Comparison of ENCODE assay signal across 9 cellular contexts in the genomic region with DNA sequence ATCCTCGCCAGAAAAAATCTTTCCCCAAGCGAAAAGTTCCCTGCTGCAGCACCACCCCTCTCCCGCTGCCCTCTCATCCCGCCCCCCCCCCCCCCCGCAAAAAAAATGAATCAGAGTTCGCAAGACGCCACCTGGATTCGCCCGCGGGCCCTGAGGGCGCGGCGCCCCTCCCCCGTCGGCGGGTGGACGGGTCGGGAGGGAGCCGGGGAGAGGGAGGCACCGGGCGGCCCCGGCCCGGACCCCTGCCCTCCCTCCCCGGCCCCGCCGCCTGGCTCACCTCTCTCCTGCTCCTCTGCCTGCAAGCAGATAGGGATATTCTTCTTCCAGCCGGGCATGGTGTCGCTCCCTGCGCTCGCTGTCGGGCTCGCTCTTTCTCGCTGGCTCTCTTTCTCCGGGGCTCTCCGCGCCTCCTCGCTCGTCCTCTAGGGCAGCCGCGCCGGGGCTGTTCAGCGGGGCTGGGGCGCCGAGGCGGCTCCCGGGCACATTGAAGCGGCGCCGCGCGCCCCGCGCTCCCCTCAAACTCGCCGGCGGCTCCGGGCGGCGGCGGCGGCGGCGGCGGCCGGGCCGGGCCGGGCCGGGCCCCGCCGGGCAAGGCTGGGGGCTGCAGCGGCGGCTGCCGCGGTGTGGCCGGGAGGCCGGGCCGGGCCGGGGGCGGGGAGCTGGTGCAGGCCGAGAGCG.
DNase-seq lines count a peak whose midpoint lies in the region; ATAC-seq and TF ChIP-seq lines count a peak whose summit lies in the region.
"Had no signal": no experiment of that assay in that cellular context is flagged by ENCODE, and none has a peak within 500 bp of the region (broad histone marks: within the 10 kb centered on the region; RNA-seq: fewer than 3 reads in every experiment).

No MANE protein-coding gene starts in this region.

- H3K4me1 Mint-ChIP-seq in activated CD4-positive, alpha-beta memory T cell treated with anti-CD3 and anti-CD28 coated beads, Interleukin-2, amount 10 ng/mL, durations not matched to agents 7 days and 5 days: peaks cover 12% of the 10 kb centered on the region
- peaks cover 15 to 28% (median 20%) of the 10 kb centered on the region in 3 donors for H3K4me1 Mint-ChIP-seq in naive B cell

- H3K36me3 ChIP-seq in upper lobe of left lung: no peaks in the 10 kb centered on the region
- H3K36me3 ChIP-seq: neutrophil had no signal

- no peaks in the 10 kb centered on the region for H3K9me3 ChIP-seq in upper lobe of left lung
- H3K9me3 ChIP-seq: neutrophil had no signal

- TF ChIP-seq EP300 in upper lobe of left lung (IDR thresholded peaks at IDR 0.05): no peak

- no peaks in the 10 kb centered on the region for H3K36me3 Mint-ChIP-seq in activated CD4-positive, alpha-beta memory T cell treated with anti-CD3 and anti-CD28 coated beads, Interleukin-2, amount 10 ng/mL, durations not matched to agents 7 days and 5 days (ENCODE audit: low read depth)
- H3K36me3 Mint-ChIP-seq in naive B cell: no peaks in the 10 kb centered on the region

- H3K9me3 Mint-ChIP-seq in activated CD4-positive, alpha-beta memory T cell treated with anti-CD3 and anti-CD28 coated beads, Interleukin-2, amount 10 ng/mL, durations not matched to agents 7 days and 5 days: no peaks in the 10 kb centered on the region
- H3K9me3 Mint-ChIP-seq in naive B cell: peaks cover 0 to 5% (median 0%) of the 10 kb centered on the region in 7 donors

- H3K4me3 ChIP-seq in upper lobe of left lung: peak overlapping the region; percentile 35 to 70 (median 53)

- no peak for TF ChIP-seq CTCF in upper lobe of left lung (IDR thresholded peaks at IDR 0.05)

- H3K27me3 Mint-ChIP-seq in activated CD4-positive, alpha-beta memory T cell treated with anti-CD3 and anti-CD28 coated beads, Interleukin-2, amount 10 ng/mL, durations not matched to agents 7 days and 5 days: peaks cover 54% of the 10 kb centered on the region
- peaks cover 50 to 74% (median 59%) of the 10 kb centered on the region in 3 donors for H3K27me3 Mint-ChIP-seq in naive B cell

- CTCF ChIA-PET in activated CD4-positive, alpha-beta memory T cell treated with anti-CD3 and anti-CD28 coated beads, Interleukin-2, amount 10 ng/mL, durations not matched to agents 7 days and 5 days (lab: Charles Lee): no interaction called here

- WGBS in upper lobe of left lung, 2 donors: 0% methylated on average over 1 to 19 of the region's 81 CpGs

- peaks cover 0 to 8% (median 0%) of the 10 kb centered on the region in 4 donors for H3K27me3 ChIP-seq in upper lobe of left lung

- H3K4me3 Mint-ChIP-seq in activated CD4-positive, alpha-beta memory T cell treated with anti-CD3 and anti-CD28 coated beads, Interleukin-2, amount 10 ng/mL, durations not matched to agents 7 days and 5 days: peak overlapping the region; percentile 78
- H3K4me3 Mint-ChIP-seq in naive B cell: peak overlapping the region; percentile 72 to 95 (median 90)

- H3K4me1 ChIP-seq in upper lobe of left lung: peaks cover 8 to 25% (median 11%) of the 10 kb centered on the region in 4 donors

- POLR2A ChIA-PET in activated CD4-positive, alpha-beta memory T cell treated with anti-CD3 and anti-CD28 coated beads, Interleukin-2, amount 10 ng/mL, durations not matched to agents 7 days and 5 days (lab: Charles Lee): no interaction called here

- TF ChIP-seq POLR2A in upper lobe of left lung (IDR thresholded peaks at IDR 0.05): no peak

- H3K27ac ChIP-seq in epithelial cell of prostate (peak overlapping the region; percentile 62), upper lobe of left lung (no peak overlapping the region)
- H3K27ac ChIP-seq: neutrophil had no signal

- peak; percentile 50 to 59 for DNase-seq in NCI-H2081 (lab: John Stamatoyannopoulos, UW)
- no peak for DNase-seq in NCI-H2081 treated with DMSO at 0.1 percent for 48 hours (lab: John Stamatoyannopoulos, UW)
- peak; percentile 53 for DNase-seq in NCI-H2029 (lab: John Stamatoyannopoulos, UW)
- DNase-seq in activated CD4-positive, alpha-beta memory T cell treated with anti-CD3 and anti-CD28 coated beads, Interleukin-2, amount 10 ng/mL, durations not matched to agents 7 days and 5 days: peak; percentile 28
- no peak for DNase-seq in epithelial cell of prostate (ENCODE audit: low read depth, low spot score)
- no peak for DNase-seq in naive B cell
- peak in 1 of 2 donors; percentile 89 for DNase-seq in upper lobe of left lung

- ATAC-seq in HG02642 (IDR thresholded peaks at IDR 0.05; ENCODE audit: poor library complexity, unreplicated experiment): peak; percentile 63
- ATAC-seq in naive B cell (ENCODE audit: low read depth in 2 of 2): peak; percentile 64 to 70
- peak in 1 of 2 donors; percentile 65 for ATAC-seq in upper lobe of left lung (ENCODE audit: low FRiP score in 2 of 2)

- no peak overlapping the region for H3K27ac Mint-ChIP-seq in activated CD4-positive, alpha-beta memory T cell treated with anti-CD3 and anti-CD28 coated beads, Interleukin-2, amount 10 ng/mL, durations not matched to agents 7 days and 5 days
- H3K27ac Mint-ChIP-seq in naive B cell: no peak overlapping the region

Comparison
In these comparisons a context has a peak if more than half of its experiments do, and no peak if none do; other contexts are left out.
1. DNase-seq: peak in NCI-H2081 (2 of 2), NCI-H2029 (single experiment) and activated CD4-positive, alpha-beta memory T cell treated with anti-CD3 and anti-CD28 coated beads, Interleukin-2, amount 10 ng/mL, durations not matched to agents 7 days and 5 days (single experiment); none in NCI-H2081 treated with DMSO at 0.1 percent for 48 hours (single experiment), epithelial cell of prostate (single experiment) and naive B cell (single experiment).